Comparison of ENCODE assay signal across 1 cellular context in the genomic region with DNA sequence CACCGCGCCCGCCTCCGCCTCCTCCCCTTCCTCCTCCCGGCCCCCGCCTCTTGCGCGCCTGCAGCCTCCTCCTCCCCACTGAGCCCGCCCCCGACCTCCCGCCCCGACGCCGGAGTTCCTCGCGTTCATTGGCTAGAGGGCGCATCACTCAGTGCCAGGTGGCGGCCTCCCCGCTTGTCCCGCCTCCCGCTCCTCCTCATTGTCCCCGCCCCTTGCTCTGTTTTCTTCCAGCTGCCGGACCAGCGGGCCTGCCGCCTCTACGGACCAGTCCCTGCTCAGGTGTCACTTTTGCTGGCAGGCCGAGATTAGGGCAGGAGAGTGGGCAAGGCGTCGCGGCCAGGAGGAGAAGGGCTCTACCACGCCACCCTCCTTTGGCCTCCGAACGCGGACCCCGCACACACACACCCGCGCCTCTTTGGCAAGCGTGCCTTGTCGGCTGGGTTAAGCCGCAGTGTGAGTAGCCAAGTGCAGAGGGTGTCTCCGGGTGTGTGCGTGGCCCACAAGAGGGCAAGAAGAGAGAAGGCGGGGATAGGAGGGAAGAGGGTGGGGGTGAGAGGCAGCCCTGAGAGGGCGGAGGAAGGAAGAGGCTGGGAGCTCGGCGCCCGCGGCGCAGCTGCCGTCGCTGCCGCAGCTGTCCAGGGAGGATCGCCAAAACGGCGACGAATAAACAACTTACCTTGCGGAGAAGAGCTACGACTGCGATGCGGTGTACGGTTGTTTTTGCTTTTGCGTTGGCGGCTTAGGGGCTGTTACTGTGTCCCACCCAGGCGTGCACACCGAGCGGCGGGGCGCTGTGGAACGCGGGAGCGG.
TF ChIP-seq lines count a peak whose summit lies in the region.

No MANE protein-coding gene starts in this region.

TF ChIP-seq in HepG2, 621 proteins besides CTCF, POLR2A, EP300 and RAD21 (continued from another document):
- TF ChIP-seq ZFP91 (CRISPR knock-in tag; IDR thresholded peaks at IDR 0.05; ENCODE audit: borderline replicate concordance) (peak; percentile 76; the same call in 1 of the 2 replicates), NAIF1 (CRISPR knock-in tag; IDR thresholded peaks at IDR 0.05; ENCODE audit: borderline replicate concordance) (peak; percentile 63; the same call in 1 of the 2 replicates)
